Comparison of ENCODE assay signal across 1 cellular context in the genomic region with DNA sequence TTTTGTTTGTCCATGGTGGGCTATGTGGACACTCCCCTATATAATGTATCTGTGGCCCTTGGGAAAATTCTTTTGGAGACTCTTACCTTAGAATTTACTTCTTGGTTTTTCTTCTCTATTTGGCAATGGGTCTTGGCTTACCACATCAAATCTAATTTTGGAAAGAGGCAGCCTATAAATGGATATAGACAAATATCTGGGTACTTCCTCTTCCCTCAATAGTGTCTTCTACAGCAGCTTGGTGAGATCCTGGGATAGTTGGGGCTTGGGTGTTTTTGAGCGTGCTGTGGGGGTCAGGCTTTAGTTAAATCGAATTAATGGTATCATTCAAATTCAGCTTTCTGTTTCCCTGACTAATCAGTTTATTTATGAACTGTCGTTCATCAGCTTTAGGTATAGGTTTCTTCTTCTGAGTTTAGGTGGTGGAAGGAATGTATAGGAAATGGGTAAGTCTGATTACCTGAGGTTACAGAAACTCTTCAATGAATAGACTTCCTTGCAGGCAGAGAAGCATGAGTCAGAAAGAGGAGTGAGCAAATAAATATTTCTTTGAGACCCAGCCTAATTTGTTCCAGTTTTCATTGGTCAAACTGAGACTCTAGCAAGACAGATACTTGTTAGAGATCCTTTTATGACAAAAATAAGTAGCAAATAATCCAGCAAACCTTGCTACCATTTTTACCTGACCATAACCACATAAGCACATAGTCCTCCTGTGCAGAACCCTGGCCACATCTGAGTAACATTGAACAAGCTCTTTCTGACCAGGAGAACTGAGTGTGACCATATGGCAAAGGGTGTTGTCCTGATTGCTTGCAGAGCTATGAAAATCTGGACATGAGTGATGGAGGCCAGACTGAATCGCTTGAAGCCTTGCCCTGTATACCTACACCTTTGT.
TF ChIP-seq lines count a peak whose summit lies in the region.

No MANE protein-coding gene starts in this region.

TF ChIP-seq in GM12878, 131 proteins besides CTCF, POLR2A, EP300 and RAD21 (continued from another document):
- TF ChIP-seq JUNB (IDR thresholded peaks at IDR 0.05): peak; percentile 49; the same call in 1 of the 2 replicates
